ENCODE assay signal across 8 cellular contexts in the genomic region with DNA sequence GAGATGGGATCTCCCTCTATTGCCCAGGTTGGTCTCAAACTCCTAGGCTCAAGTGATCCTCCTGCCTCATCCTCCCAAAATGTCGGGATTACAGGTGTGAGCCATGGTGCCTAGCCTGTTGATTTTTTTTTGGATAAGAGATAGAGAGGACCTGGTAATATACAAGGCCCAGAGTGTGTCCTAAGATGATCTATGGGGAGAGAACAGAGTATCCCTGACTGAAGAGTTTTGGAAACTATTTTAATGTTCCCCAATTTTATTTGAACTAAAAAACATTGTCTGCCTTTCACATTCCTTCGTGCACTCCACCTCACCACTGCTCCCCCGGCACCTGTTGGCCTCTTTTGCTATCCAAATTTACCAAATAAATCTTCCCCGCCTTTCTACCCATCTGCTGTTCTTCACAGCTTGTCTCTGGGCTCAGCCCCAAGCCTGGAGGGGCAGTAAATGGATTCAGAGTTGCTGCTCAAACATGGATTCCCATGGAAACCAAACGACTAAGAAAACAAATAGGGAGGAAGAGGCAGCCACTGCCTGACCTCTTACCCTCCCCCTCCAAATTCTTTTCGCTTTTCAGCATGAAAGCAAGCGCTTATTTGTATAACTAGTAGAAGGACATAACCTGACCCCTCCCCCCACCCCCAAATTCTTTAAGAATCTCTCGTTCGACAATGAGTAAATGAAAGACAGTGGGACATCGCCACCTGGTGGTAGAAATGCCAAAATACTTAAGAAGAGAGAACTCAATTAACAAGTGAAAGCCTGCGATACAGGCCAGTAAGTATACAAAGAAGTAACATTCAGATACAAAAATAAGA. TPM values are rescaled to one million over a fixed set of nuclear protein-coding genes. Genes with fewer than 3 reads are reported as not detected.
A peak's percentile ranks its signal among the peaks of the same experiment; 100 is the strongest.
DNase-seq lines count a peak whose midpoint lies in the region; ATAC-seq and TF ChIP-seq lines count a peak whose summit lies in the region.

No MANE protein-coding gene starts in this region.

- ATAC-seq in GM19395 (IDR thresholded peaks at IDR 0.05; ENCODE audit: unreplicated experiment), result no peak

- peak overlapping the region; percentile 74; the same call in 1 of the 2 replicates for H3K4ac ChIP-seq in H9 (ENCODE audit: low read depth, low read length)

- H3K56ac ChIP-seq in H9 (ENCODE audit: insufficient read length, low read depth, low read length), result peak overlapping the region; percentile 34

- no peaks in the 10 kb centered on the region for H3K27me3 Mint-ChIP-seq in H9 (ENCODE audit: low read depth)

- H3K4me3 ChIP-seq in AG10803 (ENCODE audit: low read length), result peak overlapping the region; percentile 48
- peak overlapping the region; percentile 14; the same call in 1 of the 2 replicates for H3K4me3 ChIP-seq in WI38 (ENCODE audit: low read depth, low read length)
- peak overlapping the region; percentile 59 for H3K4me3 ChIP-seq in smooth muscle cell

- H4K8ac ChIP-seq in H9 (replicated peaks; ENCODE audit: insufficient read length, low read depth, low read length), result no peak overlapping the region

- peak overlapping the region; percentile 78 for H3T11ph ChIP-seq in H9 (ENCODE audit: low read length)

- H3K4me2 ChIP-seq in H9 (ENCODE audit: insufficient read depth, insufficient read length, low read length) (peak overlapping the region; percentile 53), smooth muscle cell (peak overlapping the region; percentile 88)

- H2AK5ac ChIP-seq in H9 (ENCODE audit: insufficient read length, low read length), result no peak overlapping the region

- no peaks in the 10 kb centered on the region; a peak in 1 of 5 replicates for H3K9me3 Mint-ChIP-seq in H9

- no peaks in the 10 kb centered on the region for H3K36me3 Mint-ChIP-seq in H9 (ENCODE audit: insufficient read depth in 1 of 3, low read depth in 3 of 3)

- H2BK12ac ChIP-seq in H9 (ENCODE audit: insufficient read length, low read depth, low read length), result peak overlapping the region; percentile 16

- H3K36me3 ChIP-seq in smooth muscle cell (ENCODE audit: low read depth), result no peaks in the 10 kb centered on the region

- peak overlapping the region; percentile 93 for H2BK120ac ChIP-seq in H9 (ENCODE audit: low read depth, low read length, poor library complexity, severe bottlenecking)

- no peak overlapping the region for H2BK20ac ChIP-seq in H9 (ENCODE audit: low read depth, low read length, poor library complexity, severe bottlenecking)

- H2AFZ ChIP-seq in H9 (ENCODE audit: low read length) (no peak overlapping the region), smooth muscle cell (ENCODE audit: low read depth) (peak overlapping the region; percentile 98)

- no CpG with 5 or more reads among the region's 11 CpGs for WGBS in H9 (ENCODE audit: extremely low coverage, insufficient read length, low lambda C conversion rate)
- WGBS in smooth muscle cell (ENCODE audit: low lambda C conversion rate), result 6% methylated on average over 11 of the region's 11 CpGs

- peak overlapping the region; percentile 99 for H3K27ac ChIP-seq in H9 (ENCODE audit: insufficient read length, low read depth, low read length)
- peak overlapping the region; percentile 67 for H3K27ac ChIP-seq in caudate nucleus (ENCODE audit: low read depth, low read length)
- peak overlapping the region; percentile 32 for H3K27ac ChIP-seq in smooth muscle cell (ENCODE audit: low read depth)

- H3K4me1 Mint-ChIP-seq in H9, result peaks cover 36 to 49% of the 10 kb centered on the region in 2 experiments

- peak overlapping the region; percentile 97 for H4K5ac ChIP-seq in H9 (ENCODE audit: insufficient read length, low read depth, low read length)

- peak overlapping the region; percentile 98 for H4K91ac ChIP-seq in H9 (ENCODE audit: insufficient read length, low read depth, low read length)

- no peaks in the 10 kb centered on the region for H3K23me2 ChIP-seq in H9 (ENCODE audit: insufficient read length, low read depth, low read length, poor library complexity, severe bottlenecking)

- H3K4me3 Mint-ChIP-seq in H9, result peak overlapping the region; percentile 9 to 66

- TF ChIP-seq CTCF in AG10803 (conservative IDR thresholded peaks at IDR 0.05; ENCODE audit: low read length) (peak; percentile 67), H9 (conservative IDR thresholded peaks at IDR 0.05) (peak; percentile 81), WI38 (IDR thresholded peaks at IDR 0.05; ENCODE audit: low read depth, low read length) (peak; percentile 17; the same call in 1 of the 2 replicates), smooth muscle cell (IDR thresholded peaks at IDR 0.05; ENCODE audit: borderline replicate concordance, insufficient read depth, poor library complexity, severe bottlenecking) (peak; percentile 78)

- H2BK15ac ChIP-seq in H9 (ENCODE audit: low read depth, low read length), result no peak overlapping the region

- peak; percentile 85 for DNase-seq in AG10803 (ENCODE audit: low read depth)
- peak; percentile 94 for DNase-seq in H9
- peak; percentile 99 for DNase-seq in NCI-H2171 treated with DMSO at 0.1 percent for 48 hours (lab: John Stamatoyannopoulos, UW)
- peak in 53 of 61 donors; percentile 4 to 93 (median 48) for DNase-seq in caudate nucleus (lab: John Stamatoyannopoulos, UW)
- DNase-seq in iris pigment epithelial cell (ENCODE audit: low read depth), result peak; percentile 85
- peak; percentile 22 for DNase-seq in smooth muscle cell (lab: John Stamatoyannopoulos, UW; ENCODE audit: unreplicated experiment)

- no peaks in the 10 kb centered on the region for H3K9me3 ChIP-seq in H9 (ENCODE audit: control insufficient read depth, low read depth, low read length)
- H3K9me3 ChIP-seq in smooth muscle cell (replicated peaks; ENCODE audit: low read depth), result no peaks in the 10 kb centered on the region

- peak overlapping the region; percentile 98 for H2BK5ac ChIP-seq in H9 (ENCODE audit: insufficient read length, low read length)

- H4K20me1 ChIP-seq in H9 (ENCODE audit: control insufficient read depth, insufficient read depth, insufficient read length), result no peaks in the 10 kb centered on the region
- H4K20me1 ChIP-seq in smooth muscle cell (ENCODE audit: low read depth), result no peaks in the 10 kb centered on the region

- no peaks in the 10 kb centered on the region for H3K79me1 ChIP-seq in H9 (ENCODE audit: insufficient read depth, low read depth, low read length, poor library complexity, severe bottlenecking)

- H3K79me2 ChIP-seq in H9 (ENCODE audit: insufficient read depth, low read length), result no peaks in the 10 kb centered on the region
- H3K79me2 ChIP-seq in smooth muscle cell (ENCODE audit: low read depth), result no peaks in the 10 kb centered on the region

- H3F3A ChIP-seq in smooth muscle cell (ENCODE audit: low read depth), result no peaks in the 10 kb centered on the region

- H3K14ac ChIP-seq in H9 (ENCODE audit: insufficient read depth, low read length), result peak overlapping the region; percentile 79; the same call in 1 of the 2 replicates

- H3K4me1 ChIP-seq in H9 (ENCODE audit: insufficient read depth, low read length) (peaks cover 10% of the 10 kb centered on the region), smooth muscle cell (ENCODE audit: low read depth) (no peaks in the 10 kb centered on the region)

- no peak overlapping the region for H3K23ac ChIP-seq in H9 (ENCODE audit: insufficient read length, low read depth, low read length)

- H3K18ac ChIP-seq in H9 (ENCODE audit: insufficient read length, low read depth, low read length), result peak overlapping the region; percentile 84

- H3K9ac ChIP-seq in H9 (ENCODE audit: extremely low read depth, insufficient read length, low read length) (peak overlapping the region; percentile 24), smooth muscle cell (ENCODE audit: low read depth) (peak overlapping the region; percentile 74)

- peak overlapping the region; percentile 97 to 100 (median 99) for H3K27ac Mint-ChIP-seq in H9

- H3K27me3 ChIP-seq in H9 (ENCODE audit: insufficient read depth, low read length) (no peaks in the 10 kb centered on the region), smooth muscle cell (ENCODE audit: low read depth) (no peaks in the 10 kb centered on the region)

RNA-seq across cellular contexts. Expression of a gene that starts 22.6 kb away (rescaled TPM):
- total RNA-seq in H9 (2021), result not detected in 2 replicates
- not detected in 2 replicates for total RNA-seq in smooth muscle cell
- not detected in 2 replicates for polyA plus RNA-seq in smooth muscle cell

RNA-seq across cellular contexts. Expression of a gene that starts 31.1 kb away (rescaled TPM):
- total RNA-seq in H9 (2021) (287 and 299 TPM in 2 replicates), smooth muscle cell (4.5 and 5.9 TPM in 2 replicates)
- polyA plus RNA-seq in smooth muscle cell, result 4.5 and 6.7 TPM in 2 replicates

RNA-seq across cellular contexts. Expression of a gene that starts 46.2 kb away (rescaled TPM):
- total RNA-seq in H9 (2021) (84.1 and 84.4 TPM in 2 replicates), smooth muscle cell (37.6 and 43.6 TPM in 2 replicates)
- polyA plus RNA-seq in smooth muscle cell, result 25.5 and 29.7 TPM in 2 replicates

Comparison
In these comparisons a context has a peak if more than half of its experiments do, and no peak if none do; other contexts are left out.
1. DNase-seq: peak in every context shown above with its lines; median percentile 99 in NCI-H2171 treated with DMSO at 0.1 percent for 48 hours; 94 in H9; 85 in AG10803; 85 in iris pigment epithelial cell; 48 in caudate nucleus; 22 in smooth muscle cell.
2. CTCF ChIP-seq: peak in every context shown above with its lines; median percentile 81 in H9; 78 in smooth muscle cell; 67 in AG10803; 17 in WI38.
3. H3K27ac ChIP-seq: peak in every context shown above with its lines; median percentile 99 in H9; 67 in caudate nucleus; 32 in smooth muscle cell.
4. RNA of a gene that starts 31.1 kb away (total RNA-seq): 287 to 299 TPM in H9; 4.5 to 5.9 TPM in smooth muscle cell; every median in the first group is over 10 times any median in the second.
5. Peak in every context shown above with its lines, with median percentiles within 50 percentile points of each other: H3K4me3 ChIP-seq.